In the genomic region with DNA sequence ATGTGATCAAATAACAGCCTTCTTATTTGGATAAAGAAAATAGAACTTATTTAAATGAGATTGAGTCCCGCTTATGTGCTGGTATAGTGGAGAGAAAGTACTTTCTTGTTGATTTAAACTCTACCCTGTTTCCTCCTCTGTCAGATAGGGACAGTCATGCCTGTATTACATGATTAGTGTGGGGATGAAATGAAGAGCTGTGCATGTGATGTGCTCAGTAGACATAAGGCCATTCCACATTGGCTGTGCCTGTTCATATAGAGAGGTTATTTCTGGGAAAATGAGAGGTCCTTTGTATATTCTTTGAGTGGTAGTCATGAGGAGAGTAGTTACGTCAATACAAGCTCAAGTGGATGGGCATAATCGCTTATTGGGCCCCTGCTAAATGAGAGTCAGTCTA, we compare ENCODE assay signal across 22 cellular contexts.
"Had no signal": no experiment of that assay in that cellular context is flagged by ENCODE, and none has a peak within 500 bp of the region (broad histone marks: within the 10 kb centered on the region; RNA-seq: fewer than 3 reads in every experiment).

No MANE protein-coding gene starts in this region.

- H3K27me3 ChIP-seq: ovary, right atrium auricular region, spleen had no signal

- H3K36me3 ChIP-seq: left ventricle myocardium inferior, ovary, right atrium auricular region, spleen, WERI-Rb-1 had no signal

- ATAC-seq: activated CD8-positive, alpha-beta memory T cell treated with anti-CD3 and anti-CD28 coated beads, Interleukin-2, amount 10 ng/mL, durations not matched to agents 7 days and 5 days; activated CD8-positive, alpha-beta T cell treated with anti-CD3 and anti-CD28 coated beads for 36 hours; natural killer cell; psoas muscle had no signal

- DNase-seq: activated CD4-positive, alpha-beta T cell treated with anti-CD3 and anti-CD28 coated beads, Interleukin-2, amount 10 ng/mL, durations not matched to agents 7 days and 5 days; activated CD4-positive, CD25-positive, alpha-beta regulatory T cell treated with anti-CD3 and anti-CD28 coated beads, Interleukin-2, amount 50 U/mL, for 72 hours; activated CD8-positive, alpha-beta memory T cell treated with anti-CD3 and anti-CD28 coated beads, Interleukin-2, amount 10 ng/mL, durations not matched to agents 7 days and 5 days; activated CD8-positive, alpha-beta T cell treated with anti-CD3 and anti-CD28 coated beads for 36 hours; activated effector memory CD4-positive, alpha-beta T cell treated with anti-CD3 and anti-CD28 coated beads, Interleukin-2, amount 50 U/mL, for 16 hours; activated naive CD4-positive, alpha-beta T cell treated with anti-CD3 and anti-CD28 coated beads, Interleukin-2, amount 10 ng/mL, durations not matched to agents 7 days and 5 days; activated T-cell treated with anti-CD3 and anti-CD28 coated beads for 4 hours; amygdala; effector CD4-positive, alpha-beta T cell; hippocampal formation; kidney glomerular epithelial cell; left ventricle myocardium inferior; midbrain; natural killer cell; ovary; psoas muscle; spleen; stimulated activated CD4-positive, alpha-beta T cell treated with anti-CD3 and anti-CD28 coated beads, Interleukin-4, amount 100 ng/mL, for 1 hour; stimulated activated naive CD4-positive, alpha-beta T cell treated with Interleukin-2 at 50 U/mL for 16 hours; WERI-Rb-1 had no signal

- H3K9me3 ChIP-seq: left ventricle myocardium inferior, neutrophil, ovary, psoas muscle, right atrium auricular region, spleen had no signal

- H3K4me3 ChIP-seq: left ventricle myocardium inferior, ovary, psoas muscle, right atrium auricular region, spleen had no signal

- H3K27ac ChIP-seq: neutrophil, ovary, psoas muscle, spleen, WERI-Rb-1 had no signal
